ENCODE assay signal across 8 cellular contexts in genomic region chr14:64232095-64232830, GRCh38.
DNase-seq lines count a peak whose midpoint lies in the region; ATAC-seq and TF ChIP-seq lines count a peak whose summit lies in the region.

No MANE protein-coding gene starts in this region.

- TF ChIP-seq CTCF in brain (conservative IDR thresholded peaks at IDR 0.05): no peak
- no peak for TF ChIP-seq CTCF in mesothelial cell of epicardium (IDR thresholded peaks at IDR 0.05; ENCODE audit: unreplicated experiment)

- peak; percentile 14 for DNase-seq in SKM-1 treated with dmso at 0.1 percent for 144 hours (lab: John Stamatoyannopoulos, UW; ENCODE audit: unreplicated experiment)
- DNase-seq in SKM-1 (lab: John Stamatoyannopoulos, UW; ENCODE audit: unreplicated experiment): no peak
- no peak for DNase-seq in sciatic nerve (ENCODE audit: low spot score)
- DNase-seq in epidermal melanocyte (ENCODE audit: insufficient read length, low spot score): no peak
- no peak for DNase-seq in mesothelial cell of epicardium (ENCODE audit: low spot score in 2 of 2, unreplicated experiment in 2 of 2)
- DNase-seq in NCI-H2029 treated with DMSO at 0.1 percent for 48 hours (lab: John Stamatoyannopoulos, UW): no peak

- H3K4me1 Mint-ChIP-seq in brain: peaks cover 27% of the 10 kb centered on the region
- H3K4me1 Mint-ChIP-seq in mesothelial cell of epicardium: peaks cover 7% of the 10 kb centered on the region

- intact Hi-C loops in sciatic nerve (cut with DNase I): no loop called here

- H3K36me3 Mint-ChIP-seq in brain: peaks cover 20% of the 10 kb centered on the region
- H3K36me3 Mint-ChIP-seq in mesothelial cell of epicardium: peaks cover 18% of the 10 kb centered on the region

- H3K4me3 Mint-ChIP-seq in brain (no peak overlapping the region), mesothelial cell of epicardium (no peak overlapping the region)

- H3K9me3 Mint-ChIP-seq in brain: no peaks in the 10 kb centered on the region
- H3K9me3 Mint-ChIP-seq in mesothelial cell of epicardium: no peaks in the 10 kb centered on the region

- H3K27ac Mint-ChIP-seq in brain (peak overlapping the region in 3 of 5 experiments; percentile 34 to 70 (median 63)), mesothelial cell of epicardium (no peak overlapping the region)

- ATAC-seq in HG03575 (IDR thresholded peaks at IDR 0.05; ENCODE audit: extremely low read depth, insufficient number of reproducible peaks, low FRiP score, unreplicated experiment) (peak; percentile 39), sciatic nerve (peak; percentile 80)

- H3K27me3 Mint-ChIP-seq in brain (no peaks in the 10 kb centered on the region), mesothelial cell of epicardium (ENCODE audit: low read depth) (no peaks in the 10 kb centered on the region)
